In the genomic region with DNA sequence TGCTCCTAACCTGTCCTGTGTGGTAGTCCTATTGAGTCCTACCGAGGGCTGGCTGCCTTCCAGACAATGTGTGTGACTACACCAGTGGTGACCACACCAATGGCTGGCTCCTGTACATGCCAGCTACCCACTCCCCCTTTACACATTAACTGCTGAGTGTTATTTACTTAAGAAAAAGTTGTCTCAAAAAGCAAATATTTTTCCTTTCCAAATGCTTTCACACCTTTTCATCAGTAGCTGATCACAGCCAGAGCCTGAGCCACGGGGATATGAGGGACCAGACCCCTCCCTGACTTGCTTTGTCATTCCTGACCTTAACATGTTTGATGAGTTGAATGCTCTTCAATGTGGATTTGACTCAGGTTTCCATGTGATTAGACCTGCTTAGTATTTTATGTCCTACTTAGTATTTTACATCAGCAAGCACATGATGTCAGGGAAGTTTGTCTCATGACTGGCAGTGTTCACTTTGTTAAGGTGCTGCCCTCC, we compare ENCODE assay signal across 13 cellular contexts. TPM values are rescaled to one million over a fixed set of nuclear protein-coding genes. Genes with fewer than 3 reads are reported as not detected.
DNase-seq lines count a peak whose midpoint lies in the region; ATAC-seq and TF ChIP-seq lines count a peak whose summit lies in the region.
"Had no signal": no experiment of that assay in that cellular context is flagged by ENCODE, and none has a peak within 500 bp of the region (broad histone marks: within the 10 kb centered on the region; RNA-seq: fewer than 3 reads in every experiment).

No MANE protein-coding gene starts in this region.

- H3K9me3 ChIP-seq in PC-3 (ENCODE audit: low read length), result no peaks in the 10 kb centered on the region

- no peak overlapping the region for H3K4me3 ChIP-seq in PC-3 (ENCODE audit: low read length)
- H3K4me3 ChIP-seq: coronary artery had no signal

- H3F3A ChIP-seq in PC-3 (ENCODE audit: low read length, unreplicated experiment), result no peaks in the 10 kb centered on the region

- H2AFZ ChIP-seq in PC-3 (ENCODE audit: low read length), result no peak overlapping the region

- ATAC-seq in PC-3 (peak; percentile 69), sciatic nerve (no peak)

- intact Hi-C loops in PC-3 (cut with micrococcal nuclease) (no loop called here), sciatic nerve (cut with DNase I) (no loop called here)

- no TSS peak for BruUV-seq in PC-3 (replicated peaks; lab: Mats Ljungman, UMichigan)

- POLR2A ChIA-PET in PC-3 (lab: Charles Lee; ENCODE audit: unreplicated experiment), result no interaction called here

- no peaks in the 10 kb centered on the region for H3K9me2 ChIP-seq in PC-3 (replicated peaks; ENCODE audit: low read length)

- peaks cover 39% of the 10 kb centered on the region for H3K4me1 ChIP-seq in PC-3 (ENCODE audit: insufficient read depth, low read length)

- DNase-seq in A172 (ENCODE audit: low spot score) (peak; percentile 65), H4 (ENCODE audit: low spot score) (peak; percentile 39), PC-3 (peak; percentile 92), glomerular visceral epithelial cell (ENCODE audit: extremely low spot score) (peak; percentile 93), sciatic nerve (ENCODE audit: low spot score) (no peak), RKO (ENCODE audit: low spot score) (no peak), C1 segment of cervical spinal cord (lab: John Stamatoyannopoulos, UW) (no peak), ureter (ENCODE audit: low spot score) (no peak)
- DNase-seq: activated CD4-positive, alpha-beta T cell treated with anti-CD3 and anti-CD28 coated beads for 48 hours; GF-D8; mesendoderm; NCI-H2171 treated with DMSO at 0.1 percent for 48 hours had no signal

- H4K20me1 ChIP-seq in PC-3 (ENCODE audit: low read length), result no peaks in the 10 kb centered on the region

- no peak for TF ChIP-seq CTCF in PC-3 (conservative IDR thresholded peaks at IDR 0.05; ENCODE audit: low read depth, low read length)

- H3K36me3 ChIP-seq in PC-3 (ENCODE audit: low read depth, low read length), result no peaks in the 10 kb centered on the region

- peak overlapping the region; percentile 14; the same call in 1 of the 2 replicates for H3K9ac ChIP-seq in PC-3 (ENCODE audit: low read length)

- peak overlapping the region; percentile 37 for H3K4me2 ChIP-seq in PC-3 (ENCODE audit: low read length)

- no peaks in the 10 kb centered on the region for H3K79me2 ChIP-seq in PC-3 (ENCODE audit: low read length)

- H3K27me3 ChIP-seq in PC-3 (ENCODE audit: low read length), result no peaks in the 10 kb centered on the region

- CTCF ChIA-PET in PC-3 (lab: Charles Lee), result no interaction called here

- peak overlapping the region; percentile 83 for H3K27ac ChIP-seq in PC-3 (ENCODE audit: low read length)
- H3K27ac ChIP-seq: coronary artery had no signal

RNA-seq across cellular contexts. Expression of a gene that starts 29.6 kb away (rescaled TPM):
- not detected in 2 replicates for total RNA-seq in A172 (2014; rRNA removed; shearing (Covaris generic))
- not detected in 2 replicates for total RNA-seq in H4 (2014; rRNA removed; shearing (Covaris generic))
- total RNA-seq in PC-3 (2014; rRNA removed), result 0.58 and 1.6 TPM in 2 replicates
- 4.6 TPM for total RNA-seq in sciatic nerve
- total RNA-seq in ureter, result 26.0 TPM

RNA-seq across cellular contexts. Expression of a gene that starts 46.7 kb away (rescaled TPM):
- 0.76 and 3.9 TPM in 2 replicates for total RNA-seq in A172 (2014; rRNA removed; shearing (Covaris generic))
- total RNA-seq in H4 (2014; rRNA removed; shearing (Covaris generic)), result 0.64 and 0.95 TPM in 2 replicates
- total RNA-seq in PC-3 (2014; rRNA removed), result 1.3 and 1.6 TPM in 2 replicates
- total RNA-seq in sciatic nerve, result 2.5 TPM
- 0.81 TPM for total RNA-seq in ureter

Comparison
In these comparisons a context has a peak if more than half of its experiments do, and no peak if none do; other contexts are left out.
1. DNase-seq: peak in A172 (single experiment), H4 (single experiment), PC-3 (single experiment) and glomerular visceral epithelial cell (single experiment); none in sciatic nerve (single experiment), RKO (single experiment), C1 segment of cervical spinal cord (0 of 14) and ureter (single experiment).